8 cellular contexts compared by ENCODE assay signal in the genomic region with DNA sequence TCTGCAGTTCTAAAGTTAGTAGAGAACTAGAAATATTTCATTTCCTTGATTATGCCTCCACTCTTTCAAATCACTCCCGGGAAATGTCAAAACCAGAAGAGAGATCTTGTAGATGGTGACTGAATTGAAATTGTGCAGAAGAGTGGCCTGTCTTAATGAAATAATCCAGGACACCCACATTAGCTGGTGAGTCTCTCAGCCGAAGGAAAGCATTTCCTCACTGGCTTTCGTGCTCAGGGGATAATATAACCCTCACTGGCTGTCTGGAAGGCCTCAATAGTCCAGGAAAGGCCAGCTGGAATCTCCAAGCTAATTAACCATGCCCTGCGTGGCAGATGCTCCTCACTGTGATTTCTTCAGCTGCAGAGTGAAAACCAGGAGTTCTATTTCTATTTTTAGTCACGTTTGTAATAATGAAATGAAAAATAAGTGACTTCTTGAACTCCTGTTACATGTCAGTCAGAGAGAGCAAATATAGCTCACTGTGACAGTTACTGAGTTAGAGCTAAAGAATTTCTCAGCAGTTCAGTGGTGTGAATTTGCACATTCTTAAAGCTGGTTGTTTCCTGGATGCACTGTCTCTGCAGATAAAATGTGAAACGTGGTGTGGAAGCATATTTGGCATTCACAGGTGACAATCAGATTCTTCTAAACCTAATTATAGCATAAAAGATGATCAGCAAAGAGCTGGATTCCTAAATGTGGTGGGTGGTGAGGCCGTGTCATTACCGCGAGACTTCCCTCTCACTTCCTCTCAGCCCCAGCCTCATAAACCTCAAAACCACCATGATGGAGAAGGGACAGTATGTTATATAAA.
DNase-seq lines count a peak whose midpoint lies in the region; ATAC-seq and TF ChIP-seq lines count a peak whose summit lies in the region.

No MANE protein-coding gene starts in this region.

- no peak overlapping the region for H3K27ac Mint-ChIP-seq in activated CD4-positive, alpha-beta T cell treated with anti-CD3 and anti-CD28 coated beads, Interleukin-2, amount 10 ng/mL, durations not matched to agents 7 days and 5 days
- H3K27ac Mint-ChIP-seq in HFFc6, result no peak overlapping the region

- TF ChIP-seq CTCF in HFFc6 (IDR thresholded peaks at IDR 0.05), result no peak

- H3K27me3 Mint-ChIP-seq in activated CD4-positive, alpha-beta T cell treated with anti-CD3 and anti-CD28 coated beads, Interleukin-2, amount 10 ng/mL, durations not matched to agents 7 days and 5 days, result peaks cover 31% of the 10 kb centered on the region
- H3K27me3 Mint-ChIP-seq in HFFc6 (ENCODE audit: insufficient read depth), result no peaks in the 10 kb centered on the region; the same call in 1 of the 2 replicates

- ATAC-seq in HG02759 (IDR thresholded peaks at IDR 0.05; ENCODE audit: unreplicated experiment), result peak; percentile 93

- POLR2A ChIA-PET in activated CD4-positive, alpha-beta T cell treated with anti-CD3 and anti-CD28 coated beads, Interleukin-2, amount 10 ng/mL, durations not matched to agents 7 days and 5 days (lab: Charles Lee), result interaction anchor here (0.5 kb wide), 1 partner anchor 1304 kb away, joined by 5 read pairs; no protein-coding TSS in a partner anchor

- H3K4me3 Mint-ChIP-seq in activated CD4-positive, alpha-beta T cell treated with anti-CD3 and anti-CD28 coated beads, Interleukin-2, amount 10 ng/mL, durations not matched to agents 7 days and 5 days, result no peak overlapping the region
- no peak overlapping the region for H3K4me3 Mint-ChIP-seq in HFFc6

- H3K9me3 Mint-ChIP-seq in activated CD4-positive, alpha-beta T cell treated with anti-CD3 and anti-CD28 coated beads, Interleukin-2, amount 10 ng/mL, durations not matched to agents 7 days and 5 days, result no peaks in the 10 kb centered on the region
- peaks cover 19% of the 10 kb centered on the region for H3K9me3 Mint-ChIP-seq in HFFc6

- H3K4me1 Mint-ChIP-seq in activated CD4-positive, alpha-beta T cell treated with anti-CD3 and anti-CD28 coated beads, Interleukin-2, amount 10 ng/mL, durations not matched to agents 7 days and 5 days, result peaks cover 7% of the 10 kb centered on the region
- H3K4me1 Mint-ChIP-seq in HFFc6 (ENCODE audit: low read depth), result no peaks in the 10 kb centered on the region

- no peaks in the 10 kb centered on the region for H3K36me3 Mint-ChIP-seq in activated CD4-positive, alpha-beta T cell treated with anti-CD3 and anti-CD28 coated beads, Interleukin-2, amount 10 ng/mL, durations not matched to agents 7 days and 5 days (ENCODE audit: low read depth)
- no peaks in the 10 kb centered on the region for H3K36me3 Mint-ChIP-seq in HFFc6 (ENCODE audit: low read depth)

- CTCF ChIA-PET in activated CD4-positive, alpha-beta T cell treated with anti-CD3 and anti-CD28 coated beads, Interleukin-2, amount 10 ng/mL, durations not matched to agents 7 days and 5 days (lab: Charles Lee), result no interaction called here

- peak; percentile 8 for DNase-seq in activated CD4-positive, alpha-beta T cell treated with anti-CD3 and anti-CD28 coated beads, Interleukin-2, amount 10 ng/mL, durations not matched to agents 7 days and 5 days
- no peak for DNase-seq in activated CD4-positive, alpha-beta T cell treated with anti-CD3 and anti-CD28 coated beads, Interleukin-2, amount 50 U/mL, for 1 hour
- DNase-seq in NCI-H446 treated with DMSO at 0.1 percent for 48 hours (lab: John Stamatoyannopoulos, UW), result peak; percentile 43
- DNase-seq in islet precursor cell, result peak; percentile 88
- no peak for DNase-seq in HFFc6
- DNase-seq in NCI-H345 treated with DMSO at 0.1 percent for 48 hours (lab: John Stamatoyannopoulos, UW; ENCODE audit: unreplicated experiment), result no peak
- no peak for DNase-seq in activated gamma-delta T cell (lab: John Stamatoyannopoulos, UW)

Comparison
In these comparisons a context has a peak if more than half of its experiments do, and no peak if none do; other contexts are left out.
1. DNase-seq: peak in activated CD4-positive, alpha-beta T cell treated with anti-CD3 and anti-CD28 coated beads, Interleukin-2, amount 10 ng/mL, durations not matched to agents 7 days and 5 days (single experiment), NCI-H446 treated with DMSO at 0.1 percent for 48 hours (single experiment) and islet precursor cell (single experiment); none in activated CD4-positive, alpha-beta T cell treated with anti-CD3 and anti-CD28 coated beads, Interleukin-2, amount 50 U/mL, for 1 hour (single experiment), HFFc6 (single experiment), NCI-H345 treated with DMSO at 0.1 percent for 48 hours (single experiment) and activated gamma-delta T cell (single experiment).